In the genomic region with DNA sequence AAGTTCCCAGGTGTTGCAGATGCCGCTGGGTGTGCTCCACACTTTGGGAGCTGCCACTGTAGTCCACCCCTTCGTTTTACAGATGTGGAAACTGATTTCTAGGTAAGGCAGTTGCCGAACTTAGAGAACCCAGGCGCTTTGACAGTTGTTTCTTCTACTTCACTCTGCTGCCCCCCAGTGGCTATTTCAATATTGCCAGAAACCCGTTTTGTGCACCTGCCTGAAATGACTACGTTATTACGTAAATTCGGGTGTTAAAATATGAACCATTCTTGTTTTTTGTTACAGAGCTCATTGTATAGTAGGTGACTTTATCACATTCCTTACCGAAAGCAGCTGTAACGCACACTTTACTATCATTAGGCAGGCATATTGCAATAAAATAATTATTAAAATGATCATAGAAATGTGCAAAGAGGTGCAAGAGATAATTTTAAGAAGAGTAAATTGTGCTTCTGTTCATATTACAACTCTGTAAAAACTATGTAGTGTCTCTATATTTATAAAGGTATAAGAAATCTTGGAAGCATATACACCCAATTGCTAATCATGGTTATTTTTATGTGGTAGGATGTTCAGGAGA, we compare ENCODE assay signal across 8 cellular contexts. TPM values are rescaled to one million over a fixed set of nuclear protein-coding genes. Genes with fewer than 3 reads are reported as not detected.
DNase-seq lines count a peak whose midpoint lies in the region; ATAC-seq, FAIRE-seq and TF ChIP-seq lines count a peak whose summit lies in the region.

No MANE protein-coding gene starts in this region.

- no peak for FAIRE-seq in H54 (lab: Jason Lieb, UNC)

- POLR2A ChIA-PET in activated CD4-positive, alpha-beta T cell treated with anti-CD3 and anti-CD28 coated beads, Interleukin-2, amount 10 ng/mL, durations not matched to agents 7 days and 5 days (lab: Charles Lee), result no interaction called here

- peaks cover 4% of the 10 kb centered on the region for H3K27me3 ChIP-seq in lower lobe of right lung (ENCODE audit: low read depth)

- no peaks in the 10 kb centered on the region for H3K36me3 Mint-ChIP-seq in activated CD4-positive, alpha-beta T cell treated with anti-CD3 and anti-CD28 coated beads, Interleukin-2, amount 10 ng/mL, durations not matched to agents 7 days and 5 days (ENCODE audit: low read depth)

- no peak overlapping the region for H3K27ac ChIP-seq in coronary artery
- H3K27ac ChIP-seq in lower lobe of right lung, result no peak overlapping the region

- peaks cover 6% of the 10 kb centered on the region for H3K4me1 ChIP-seq in lower lobe of right lung

- DNase-seq in AG09309 (ENCODE audit: low read depth) (peak; percentile 17), H54 (ENCODE audit: insufficient read length, low spot score) (peak; percentile 35), NCI-H526 treated with DMSO at 0.1 percent for 48 hours (lab: John Stamatoyannopoulos, UW) (peak; percentile 38), coronary artery (ENCODE audit: low spot score) (no peak), lower lobe of right lung (peak; percentile 53)
- peak; percentile 92 for DNase-seq in activated CD4-positive, alpha-beta T cell treated with anti-CD3 and anti-CD28 coated beads, Interleukin-2, amount 10 ng/mL, durations not matched to agents 7 days and 5 days
- peak; percentile 50 for DNase-seq in stimulated activated CD8-positive, alpha-beta memory T cell treated with anti-CD3 and anti-CD28 coated beads, Interleukin-12 subunit alpha, Interleukin-12 subunit beta, amount 100 ng/mL, for 24 hours (ENCODE audit: extremely low read depth)

- intact Hi-C loops in lower lobe of right lung (cut with DNase I), result no loop called here

- peaks cover 8% of the 10 kb centered on the region for H3K4me1 Mint-ChIP-seq in activated CD4-positive, alpha-beta T cell treated with anti-CD3 and anti-CD28 coated beads, Interleukin-2, amount 10 ng/mL, durations not matched to agents 7 days and 5 days

- no peaks in the 10 kb centered on the region for H3K36me3 ChIP-seq in lower lobe of right lung

- ATAC-seq in lower lobe of right lung (peak; percentile 70 to 74), HG02885 (IDR thresholded peaks at IDR 0.05; ENCODE audit: poor library complexity, unreplicated experiment) (no peak)

- no peaks in the 10 kb centered on the region for H3K9me3 ChIP-seq in lower lobe of right lung

- TF ChIP-seq CTCF in AG09309 (IDR thresholded peaks at IDR 0.05; ENCODE audit: control insufficient read depth, insufficient read depth, low read depth, low read length, missing control alignments), result peak; percentile 82
- peak; percentile 72 for TF ChIP-seq CTCF in coronary artery (IDR thresholded peaks at IDR 0.05)
- peak; percentile 88 for TF ChIP-seq CTCF in lower lobe of right lung (IDR thresholded peaks at IDR 0.05)

- H3K27me3 Mint-ChIP-seq in activated CD4-positive, alpha-beta T cell treated with anti-CD3 and anti-CD28 coated beads, Interleukin-2, amount 10 ng/mL, durations not matched to agents 7 days and 5 days, result no peaks in the 10 kb centered on the region

- H3K4me3 ChIP-seq in AG09309 (ENCODE audit: control insufficient read depth, low read depth, low read length), result no peak overlapping the region
- H3K4me3 ChIP-seq in coronary artery, result no peak overlapping the region
- H3K4me3 ChIP-seq in lower lobe of right lung, result no peak overlapping the region

- no peak for TF ChIP-seq POLR2A in H54 (IDR thresholded peaks at IDR 0.05; ENCODE audit: low read depth, low read length)

- no peak overlapping the region for H3K27ac Mint-ChIP-seq in activated CD4-positive, alpha-beta T cell treated with anti-CD3 and anti-CD28 coated beads, Interleukin-2, amount 10 ng/mL, durations not matched to agents 7 days and 5 days

- no peaks in the 10 kb centered on the region for H3K9me3 Mint-ChIP-seq in activated CD4-positive, alpha-beta T cell treated with anti-CD3 and anti-CD28 coated beads, Interleukin-2, amount 10 ng/mL, durations not matched to agents 7 days and 5 days

- no peak overlapping the region for H3K4me3 Mint-ChIP-seq in activated CD4-positive, alpha-beta T cell treated with anti-CD3 and anti-CD28 coated beads, Interleukin-2, amount 10 ng/mL, durations not matched to agents 7 days and 5 days

- CTCF ChIA-PET in activated CD4-positive, alpha-beta T cell treated with anti-CD3 and anti-CD28 coated beads, Interleukin-2, amount 10 ng/mL, durations not matched to agents 7 days and 5 days (lab: Charles Lee), result interaction anchor here (0.9 to 1.9 kb wide), 7 partner anchors 13 to 1753 kb away, joined by 3 to 8 read pairs (median 3); no protein-coding TSS in a partner anchor

RNA-seq across cellular contexts. Expression of a gene that starts 44.9 kb away (rescaled TPM):
- total RNA-seq in activated CD4-positive, alpha-beta T cell treated with anti-CD3 and anti-CD28 coated beads, Interleukin-2, amount 10 ng/mL, durations not matched to agents 7 days and 5 days, result under 1 TPM in 1 of 2 experiments, not detected in 1; 0.17 TPM
- total RNA-seq in lower lobe of right lung, result 0.92 TPM

RNA-seq across cellular contexts. Expression of a gene that starts 56.2 kb away (rescaled TPM):
- under 1 TPM; 0.15 to 0.25 TPM for total RNA-seq in activated CD4-positive, alpha-beta T cell treated with anti-CD3 and anti-CD28 coated beads, Interleukin-2, amount 10 ng/mL, durations not matched to agents 7 days and 5 days
- total RNA-seq in lower lobe of right lung, result 103 TPM

Comparison
In these comparisons a context has a peak if more than half of its experiments do, and no peak if none do; other contexts are left out.
1. RNA of a gene that starts 56.2 kb away (total RNA-seq): 103 TPM in lower lobe of right lung (single experiment); 0.15 to 0.25 TPM in activated CD4-positive, alpha-beta T cell treated with anti-CD3 and anti-CD28 coated beads, Interleukin-2, amount 10 ng/mL, durations not matched to agents 7 days and 5 days; every median in the first group is over 10 times any median in the second.
2. Peak in every context shown above with its lines, with median percentiles within 50 percentile points of each other: CTCF ChIP-seq.